20 cellular contexts compared by ENCODE assay signal in genomic region chr16:66359811-66360608, GRCh38. TPM values are rescaled to one million over a fixed set of nuclear protein-coding genes. Genes with fewer than 3 reads are reported as not detected.
DNase-seq lines count a peak whose midpoint lies in the region; ATAC-seq, FAIRE-seq and TF ChIP-seq lines count a peak whose summit lies in the region.
"Had no signal": no experiment of that assay in that cellular context is flagged by ENCODE, and none has a peak within 500 bp of the region (broad histone marks: within the 10 kb centered on the region; RNA-seq: fewer than 3 reads in every experiment).

No MANE protein-coding gene starts in this region.

- no peaks in the 10 kb centered on the region for H4K20me1 ChIP-seq in BLaER1 treated with 17β-estradiol and CSF1 and Interleukin-3, amounts not matched to agents 10 nM and 100 nM
- no peaks in the 10 kb centered on the region for H4K20me1 ChIP-seq in endothelial cell of umbilical vein (replicated peaks; ENCODE audit: control insufficient read depth, extremely low read depth, insufficient read depth, low read length)

- POLR2A ChIA-PET in endothelial cell of umbilical vein (lab: Charles Lee) = interaction anchor here (0.9 to 3.4 kb wide), 5 partner anchors 10 to 30 kb away, joined by 3 to 53 read pairs (median 5); no protein-coding TSS in a partner anchor

- no peaks in the 10 kb centered on the region for H3K36me3 Mint-ChIP-seq in activated T-cell treated with anti-CD3 and anti-CD28 coated beads, Interleukin-2, amount 50 U/mL, for 24 hours (ENCODE audit: low read depth)
- no peaks in the 10 kb centered on the region for H3K36me3 Mint-ChIP-seq in mesothelial cell of epicardium
- H3K36me3 Mint-ChIP-seq: activated naive CD4-positive, alpha-beta T cell treated with anti-CD3 and anti-CD28 coated beads, Interleukin-2, amount 50 U/mL, for 24 hours had no signal

- peak; percentile 99 for FAIRE-seq in endothelial cell of umbilical vein (lab: Jason Lieb, UNC)
- FAIRE-seq: colon, islet of Langerhans had no signal

- no peak overlapping the region for H3K27ac Mint-ChIP-seq in activated T-cell treated with anti-CD3 and anti-CD28 coated beads, Interleukin-2, amount 50 U/mL, for 24 hours
- no peak overlapping the region for H3K27ac Mint-ChIP-seq in mesothelial cell of epicardium
- H3K27ac Mint-ChIP-seq: activated naive CD4-positive, alpha-beta T cell treated with anti-CD3 and anti-CD28 coated beads, Interleukin-2, amount 50 U/mL, for 24 hours; T-helper 2 cell treated with Interferon-gamma antibody and Interleukin-4, amounts not matched to agents 5 μg/mL and 100 μg/mL, for 36 hours had no signal

- no TSS peak for BruUV-seq in endothelial cell of umbilical vein (replicated peaks; lab: Mats Ljungman, UMichigan)

- H3K27ac ChIP-seq in BLaER1 treated with 17β-estradiol and CSF1 and Interleukin-3, amounts not matched to agents 10 nM and 100 nM = peak overlapping the region in 7 of 11 experiments; percentile 5 to 70 (median 42); a peak in 7 of 22 replicates
- H3K27ac ChIP-seq in endothelial cell of umbilical vein (ENCODE audit: insufficient read depth, low read depth, low read length) = peak overlapping the region; percentile 99
- peak overlapping the region in 1 of 2 donors; percentile 65 for H3K27ac ChIP-seq in lung (ENCODE audit: low read depth in 1 of 2, low read length in 1 of 2)

- CTCF ChIA-PET in endothelial cell of umbilical vein (lab: Charles Lee) = interaction anchor here (0.6 to 6.5 kb wide), 6 partner anchors 8 to 24 kb away, joined by 3 to 126 read pairs (median 29); partner anchors contain the start of gene CDH5

- H3K4me3 Mint-ChIP-seq in activated T-cell treated with anti-CD3 and anti-CD28 coated beads, Interleukin-2, amount 50 U/mL, for 24 hours = no peak overlapping the region
- H3K4me3 Mint-ChIP-seq in mesothelial cell of epicardium = no peak overlapping the region
- H3K4me3 Mint-ChIP-seq: activated naive CD4-positive, alpha-beta T cell treated with anti-CD3 and anti-CD28 coated beads, Interleukin-2, amount 50 U/mL, for 24 hours; neural crest cell; T-helper 2 cell treated with Interferon-gamma antibody and Interleukin-4, amounts not matched to agents 5 μg/mL and 100 μg/mL, for 36 hours had no signal

- TF ChIP-seq CTCF in endothelial cell of umbilical vein (IDR thresholded peaks at IDR 0.05; ENCODE audit: extremely low read depth in 1 of 2, insufficient read depth in 1 of 2, low read depth in 1 of 2, low read length in 2 of 2) (no peak), lung (IDR thresholded peaks at IDR 0.05; ENCODE audit: control extremely low read depth, extremely low read depth) (no peak), mesothelial cell of epicardium (IDR thresholded peaks at IDR 0.05; ENCODE audit: unreplicated experiment) (no peak)

- no peaks in the 10 kb centered on the region for H3K9me1 ChIP-seq in endothelial cell of umbilical vein (replicated peaks; ENCODE audit: control insufficient read depth, extremely low read depth, insufficient read depth, low read length)

- H3K79me2 ChIP-seq in endothelial cell of umbilical vein (ENCODE audit: control insufficient read depth, insufficient read depth, low read length) = peaks cover 3% of the 10 kb centered on the region

- no peaks in the 10 kb centered on the region for H3K9me3 ChIP-seq in BLaER1 treated with 17β-estradiol and CSF1 and Interleukin-3, amounts not matched to agents 10 nM and 100 nM (replicated peaks in 1 of 11)
- H3K9me3 ChIP-seq in endothelial cell of umbilical vein (replicated peaks; ENCODE audit: control insufficient read depth, insufficient read depth, low read length) = no peaks in the 10 kb centered on the region
- H3K9me3 ChIP-seq in lung (ENCODE audit: control insufficient read depth in 2 of 2, insufficient read depth in 1 of 2, low read length in 1 of 2) = no peaks in the 10 kb centered on the region

- WGBS in lung, 2 donors = 51 to 57% methylated on average over 12 of the region's 12 CpGs

- no peaks in the 10 kb centered on the region for H3K27me3 ChIP-seq in BLaER1 treated with 17β-estradiol and CSF1 and Interleukin-3, amounts not matched to agents 10 nM and 100 nM
- H3K27me3 ChIP-seq in endothelial cell of umbilical vein (ENCODE audit: control insufficient read depth in 2 of 2, insufficient read depth in 2 of 2, low read length in 2 of 2) = no peaks in the 10 kb centered on the region
- no peaks in the 10 kb centered on the region for H3K27me3 ChIP-seq in lung (ENCODE audit: control insufficient read depth, insufficient read depth)

- H3K4me3 ChIP-seq in BLaER1 treated with 17β-estradiol and CSF1 and Interleukin-3, amounts not matched to agents 10 nM and 100 nM = no peak overlapping the region; a peak in 1 of 20 replicates
- H3K4me3 ChIP-seq in endothelial cell of umbilical vein (replicated peaks in 1 of 3; ENCODE audit: insufficient read depth in 1 of 3, low read depth in 1 of 3, low read length in 3 of 3) (no peak overlapping the region), lung (no peak overlapping the region)

- H3K4me2 ChIP-seq in BLaER1 treated with 17β-estradiol and CSF1 and Interleukin-3, amounts not matched to agents 10 nM and 100 nM = peak overlapping the region; percentile 67 to 96 (median 84)
- peak overlapping the region; percentile 62 for H3K4me2 ChIP-seq in endothelial cell of umbilical vein (ENCODE audit: insufficient read depth, low read length)

- intact Hi-C loops in endothelial cell of umbilical vein (cut with micrococcal nuclease) = loop anchor here (1.0 to 5.0 kb wide), 6 partner anchors 9 to 157 kb away; no protein-coding TSS in a partner anchor

- H2AFZ ChIP-seq in endothelial cell of umbilical vein (ENCODE audit: low read depth, low read length) = no peak overlapping the region

- dilution Hi-C loops in endothelial cell of umbilical vein (cut with MboI; ENCODE audit: extremely low pct_ligation_motif_present, low sequenced_read_pairs) = no loop called here

- peak; percentile 12 for ATAC-seq in lung (ENCODE audit: insufficient read depth, low FRiP score)
- ATAC-seq: Panc1 had no signal

- H3K36me3 ChIP-seq in BLaER1 treated with 17β-estradiol and CSF1 and Interleukin-3, amounts not matched to agents 10 nM and 100 nM = no peaks in the 10 kb centered on the region
- H3K36me3 ChIP-seq in endothelial cell of umbilical vein (ENCODE audit: control insufficient read depth in 2 of 2, extremely low read depth in 1 of 2, insufficient read depth in 2 of 2, low read length in 2 of 2) (no peaks in the 10 kb centered on the region), lung (ENCODE audit: control insufficient read depth in 2 of 2, insufficient read depth in 2 of 2, low read length in 2 of 2) (no peaks in the 10 kb centered on the region)

- peaks cover 85% of the 10 kb centered on the region for H3K27me3 Mint-ChIP-seq in activated T-cell treated with anti-CD3 and anti-CD28 coated beads, Interleukin-2, amount 50 U/mL, for 24 hours
- H3K27me3 Mint-ChIP-seq in mesothelial cell of epicardium (ENCODE audit: low read depth) = peaks cover 6% of the 10 kb centered on the region

- DNase-seq in NCI-H69 (lab: John Stamatoyannopoulos, UW) = peak; percentile 30
- DNase-seq in endothelial cell of umbilical vein (ENCODE audit: low read depth, low spot score) = peak; percentile 95
- no peak for DNase-seq in lung (ENCODE audit: low spot score)
- no peak for DNase-seq in activated T-cell treated with anti-CD3 and anti-CD28 coated beads, Interleukin-2, amount 50 U/mL, for 24 hours
- no peak for DNase-seq in mesothelial cell of epicardium (ENCODE audit: low spot score in 2 of 2, unreplicated experiment in 2 of 2)
- DNase-seq in NCI-H526 treated with DMSO at 0.1 percent for 48 hours (lab: John Stamatoyannopoulos, UW) = no peak
- DNase-seq in nucleus accumbens (lab: John Stamatoyannopoulos, UW) = no peak
- DNase-seq: EL; NCI-H187; stimulated activated CD4-positive, alpha-beta T cell treated with anti-CD3 and anti-CD28 coated beads, Interleukin-15, amount 100 ng/mL, for 24 hours had no signal

- H3K4me1 ChIP-seq in BLaER1 treated with 17β-estradiol and CSF1 and Interleukin-3, amounts not matched to agents 10 nM and 100 nM = peaks cover 59 to 94% (median 65%) of the 10 kb centered on the region in 10 experiments
- H3K4me1 ChIP-seq in endothelial cell of umbilical vein (ENCODE audit: control insufficient read depth, extremely low read depth, insufficient read depth, low read length) = peaks cover 75% of the 10 kb centered on the region
- peaks cover 0 to 28% of the 10 kb centered on the region in 2 donors for H3K4me1 ChIP-seq in lung (ENCODE audit: control insufficient read depth in 2 of 2, insufficient read depth in 2 of 2, low read length in 2 of 2)

- peak; percentile 59 for TF ChIP-seq POLR2A in endothelial cell of umbilical vein (IDR thresholded peaks at IDR 0.05; ENCODE audit: low read depth, low read length)

- no peaks in the 10 kb centered on the region for H3K9me3 Mint-ChIP-seq in activated T-cell treated with anti-CD3 and anti-CD28 coated beads, Interleukin-2, amount 50 U/mL, for 24 hours
- no peaks in the 10 kb centered on the region for H3K9me3 Mint-ChIP-seq in mesothelial cell of epicardium
- H3K9me3 Mint-ChIP-seq: activated naive CD4-positive, alpha-beta T cell treated with anti-CD3 and anti-CD28 coated beads, Interleukin-2, amount 50 U/mL, for 24 hours; neural crest cell; T-helper 2 cell treated with Interferon-gamma antibody and Interleukin-4, amounts not matched to agents 5 μg/mL and 100 μg/mL, for 36 hours had no signal

- peak overlapping the region in 5 of 11 experiments; percentile 7 to 34 (median 23); a peak in 6 of 22 replicates for H3K9ac ChIP-seq in BLaER1 treated with 17β-estradiol and CSF1 and Interleukin-3, amounts not matched to agents 10 nM and 100 nM
- H3K9ac ChIP-seq in endothelial cell of umbilical vein (replicated peaks; ENCODE audit: extremely low read depth, insufficient read depth, low read length) = peak overlapping the region; percentile 94

- no peaks in the 10 kb centered on the region for H3K4me1 Mint-ChIP-seq in activated T-cell treated with anti-CD3 and anti-CD28 coated beads, Interleukin-2, amount 50 U/mL, for 24 hours (ENCODE audit: low read depth)
- peaks cover 22% of the 10 kb centered on the region for H3K4me1 Mint-ChIP-seq in mesothelial cell of epicardium

TF ChIP-seq in endothelial cell of umbilical vein, 7 proteins besides CTCF, POLR2A, EP300 and RAD21 (continues in another document):
- TF ChIP-seq GATA2 (IDR thresholded peaks at IDR 0.05; ENCODE audit: insufficient read depth, insufficient read length, low read depth, low read length) = peak; percentile 33
- peak; percentile 89 for TF ChIP-seq POLR2AphosphoS5 (IDR thresholded peaks at IDR 0.05; ENCODE audit: insufficient read depth, low read depth, low read length)

RNA-seq across cellular contexts. Expression of gene CDH5, which starts 6.5 kb away (rescaled TPM):
- 765 and 804 TPM in 2 replicates for total RNA-seq in endothelial cell of umbilical vein
- polyA plus RNA-seq in endothelial cell of umbilical vein = 815 and 836 TPM in 2 replicates
- polyA plus RNA-seq in endothelial cell of umbilical vein (2011; cell fraction: cytosol; rRNA removed) = 612 and 674 TPM in 2 replicates
- 968 and 1,022 TPM in 2 replicates for polyA plus RNA-seq in endothelial cell of umbilical vein (2011; cell fraction: nucleus; rRNA removed)
- polyA plus RNA-seq in endothelial cell of umbilical vein (2012) = 660 and 706 TPM in 2 replicates
- polyA minus RNA-seq in endothelial cell of umbilical vein = 1,106 and 1,227 TPM in 2 replicates
- polyA minus RNA-seq in endothelial cell of umbilical vein (2011; cell fraction: cytosol; rRNA and poly(A)+ RNA removed) = 1.3 TPM
- polyA minus RNA-seq in endothelial cell of umbilical vein (2011; cell fraction: nucleus; rRNA and poly(A)+ RNA removed) = 678 and 739 TPM in 2 replicates
- total RNA-seq in lung = 100 to 1,000 TPM in 1 of 2 donors, 10 to 100 TPM in 1; 80.2 to 196 TPM
- 10 to 100 TPM; 29.9 to 82.1 TPM for polyA plus RNA-seq in lung
- total RNA-seq in mesothelial cell of epicardium = 0.09 to 0.27 TPM (median 0.16 TPM) in 3 replicates
- total RNA-seq: activated CD8-positive, alpha-beta memory T cell treated with anti-CD3 and anti-CD28 coated beads for 36 hours; fibroblast of villous mesenchyme had no signal
- polyA plus RNA-seq: AG04450 had no signal

Comparison
In these comparisons a context has a peak if more than half of its experiments do, and no peak if none do; other contexts are left out.
1. DNase-seq: peak in NCI-H69 (single experiment) and endothelial cell of umbilical vein (single experiment); none in lung (single experiment), activated T-cell treated with anti-CD3 and anti-CD28 coated beads, Interleukin-2, amount 50 U/mL, for 24 hours (single experiment), mesothelial cell of epicardium (0 of 2), NCI-H526 treated with DMSO at 0.1 percent for 48 hours (single experiment) and nucleus accumbens (0 of 56).
2. RNA of gene CDH5, which starts 6.5 kb away (total RNA-seq): 765 to 804 TPM in endothelial cell of umbilical vein and 80.2 to 196 TPM in lung; 0.09 to 0.27 TPM in mesothelial cell of epicardium; every median in the first group is over 10 times any median in the second.